8 cellular contexts compared by ENCODE assay signal in genomic region chr17:28598799-28599310, GRCh38. TPM values are rescaled to one million over a fixed set of nuclear protein-coding genes. Genes with fewer than 3 reads are reported as not detected.
DNase-seq lines count a peak whose midpoint lies in the region; ATAC-seq, FAIRE-seq and TF ChIP-seq lines count a peak whose summit lies in the region.

SPAG5 (minus strand) TSS chr17:28599025; CDS start chr17:28598946, 79 bp downstream.

- ATAC-seq in GM21526 (IDR thresholded peaks at IDR 0.05; ENCODE audit: low FRiP score, unreplicated experiment), result peak; percentile 62

- BruUV-seq in endothelial cell of umbilical vein (replicated peaks; lab: Mats Ljungman, UMichigan), result no TSS peak

- POLR2A ChIA-PET in endothelial cell of umbilical vein (lab: Charles Lee), result no interaction called here

- H3K4me2 ChIP-seq in OCI-LY3 (ENCODE audit: low read length), result peak within 1 kb of the TSS; percentile 87
- H3K4me2 ChIP-seq in endothelial cell of umbilical vein (ENCODE audit: insufficient read depth, low read length), result peak within 1 kb of the TSS; percentile 78

- TF ChIP-seq POLR2A in endothelial cell of umbilical vein (IDR thresholded peaks at IDR 0.05; ENCODE audit: low read depth, low read length), result peak; percentile 77

- dilution Hi-C loops in endothelial cell of umbilical vein (cut with MboI; ENCODE audit: extremely low pct_ligation_motif_present, low sequenced_read_pairs), result no loop called here

- TF ChIP-seq CTCF in D721Med (IDR thresholded peaks at IDR 0.05; ENCODE audit: insufficient read depth, missing control alignments), result no peak
- no peak for TF ChIP-seq CTCF in OCI-LY3 (IDR thresholded peaks at IDR 0.05; ENCODE audit: low read depth, low read length)
- TF ChIP-seq CTCF in endothelial cell of umbilical vein (IDR thresholded peaks at IDR 0.05; ENCODE audit: extremely low read depth in 1 of 2, insufficient read depth in 1 of 2, low read depth in 1 of 2, low read length in 2 of 2), result no peak

- peak; percentile 93 for DNase-seq in D721Med (ENCODE audit: insufficient read length, low spot score)
- DNase-seq in HuH-7.5 (ENCODE audit: low spot score), result peak; percentile 95
- peak; percentile 92 for DNase-seq in activated T-cell treated with anti-CD3 and anti-CD28 coated beads for 1 hour (ENCODE audit: low read depth)
- peak; percentile 97 for DNase-seq in endothelial cell of umbilical vein (ENCODE audit: low read depth, low spot score)
- DNase-seq in midbrain (lab: John Stamatoyannopoulos, UW), result peak; percentile 91
- peak; percentile 93 to 95 for DNase-seq in stimulated activated CD8-positive, alpha-beta memory T cell treated with anti-CD3 and anti-CD28 coated beads, Interleukin-15, amount 100 ng/mL, for 48 hours (ENCODE audit: low read depth in 2 of 2)

- H3K27ac ChIP-seq in OCI-LY3 (ENCODE audit: low read length), result peak within 1 kb of the TSS; percentile 78
- peak within 1 kb of the TSS; percentile 95 for H3K27ac ChIP-seq in endothelial cell of umbilical vein (ENCODE audit: insufficient read depth, low read depth, low read length)

- H3K79me2 ChIP-seq in OCI-LY3 (ENCODE audit: low read length) (peaks cover 17% of the 10 kb centered on the region), endothelial cell of umbilical vein (ENCODE audit: control insufficient read depth, insufficient read depth, low read length) (peaks cover 14% of the 10 kb centered on the region)

- H3K4me1 ChIP-seq in OCI-LY3 (ENCODE audit: low read length) (peaks cover 14% of the 10 kb centered on the region), endothelial cell of umbilical vein (ENCODE audit: control insufficient read depth, extremely low read depth, insufficient read depth, low read length) (peaks cover 18% of the 10 kb centered on the region)

- H3K9ac ChIP-seq in OCI-LY3 (ENCODE audit: low read length) (peak within 1 kb of the TSS; percentile 87), endothelial cell of umbilical vein (replicated peaks; ENCODE audit: extremely low read depth, insufficient read depth, low read length) (peak within 1 kb of the TSS; percentile 94)

- no peaks in the 10 kb centered on the region for H3K9me1 ChIP-seq in endothelial cell of umbilical vein (replicated peaks; ENCODE audit: control insufficient read depth, extremely low read depth, insufficient read depth, low read length)

- CTCF ChIA-PET in endothelial cell of umbilical vein (lab: Charles Lee), result interaction anchor here (0.9 to 3.8 kb wide), 3 partner anchors 10 to 50 kb away, joined by 5 to 41 read pairs (median 6); no protein-coding TSS in a partner anchor

- H4K20me1 ChIP-seq in OCI-LY3 (ENCODE audit: insufficient read depth, low read length) (no peaks in the 10 kb centered on the region), endothelial cell of umbilical vein (replicated peaks; ENCODE audit: control insufficient read depth, extremely low read depth, insufficient read depth, low read length) (no peaks in the 10 kb centered on the region)

- H3K36me3 ChIP-seq in OCI-LY3 (replicated peaks; ENCODE audit: low read depth, low read length), result peaks cover 4% of the 10 kb centered on the region
- no peaks in the 10 kb centered on the region for H3K36me3 ChIP-seq in endothelial cell of umbilical vein (ENCODE audit: control insufficient read depth in 2 of 2, extremely low read depth in 1 of 2, insufficient read depth in 2 of 2, low read length in 2 of 2)

- H3K27me3 ChIP-seq in OCI-LY3 (ENCODE audit: low read depth, low read length), result no peaks in the 10 kb centered on the region
- H3K27me3 ChIP-seq in endothelial cell of umbilical vein (ENCODE audit: control insufficient read depth in 2 of 2, insufficient read depth in 2 of 2, low read length in 2 of 2), result no peaks in the 10 kb centered on the region

- H2AFZ ChIP-seq in OCI-LY3 (ENCODE audit: low read depth, low read length) (peak within 1 kb of the TSS; percentile 59), endothelial cell of umbilical vein (ENCODE audit: low read depth, low read length) (peak within 1 kb of the TSS; percentile 92)

- H3K9me3 ChIP-seq in OCI-LY3 (ENCODE audit: insufficient read depth, low read length) (no peaks in the 10 kb centered on the region), endothelial cell of umbilical vein (replicated peaks; ENCODE audit: control insufficient read depth, insufficient read depth, low read length) (no peaks in the 10 kb centered on the region)

- peak within 1 kb of the TSS; percentile 95 for H3K4me3 ChIP-seq in OCI-LY3 (ENCODE audit: low read length)
- peak within 1 kb of the TSS; percentile 61 to 90 (median 68) for H3K4me3 ChIP-seq in endothelial cell of umbilical vein (replicated peaks in 1 of 3; ENCODE audit: insufficient read depth in 1 of 3, low read depth in 1 of 3, low read length in 3 of 3)

- FAIRE-seq in D721Med (lab: Jason Lieb, UNC) (no peak), endothelial cell of umbilical vein (lab: Jason Lieb, UNC) (peak; percentile 97)

- intact Hi-C loops in endothelial cell of umbilical vein (cut with micrococcal nuclease), result loop anchor here (1.0 to 2.0 kb wide), 2 partner anchors 22 to 51 kb away; partner anchors contain the start of gene ALDOC

TF ChIP-seq in endothelial cell of umbilical vein, 7 proteins besides CTCF, POLR2A, EP300 and RAD21:
- TF ChIP-seq EZH2 (IDR thresholded peaks at IDR 0.05; ENCODE audit: borderline replicate concordance, low read depth, low read length, severe bottlenecking) (no peak), JUN (IDR thresholded peaks at IDR 0.05; ENCODE audit: borderline replicate concordance, insufficient read depth, insufficient read length, low read depth) (no peak), MYC (IDR thresholded peaks at IDR 0.05; ENCODE audit: low read depth, low read length) (no peak), POLR2AphosphoS5 (IDR thresholded peaks at IDR 0.05; ENCODE audit: insufficient read depth, low read depth, low read length) (peak; percentile 62), MAX (IDR thresholded peaks at IDR 0.05; ENCODE audit: insufficient read depth, insufficient read length) (no peak)

RNA-seq across cellular contexts. Expression of gene SPAG5, which starts in this region (rescaled TPM):
- total RNA-seq in endothelial cell of umbilical vein, result 85.4 and 90.6 TPM in 2 replicates
- 25.9 and 31.7 TPM in 2 replicates for polyA plus RNA-seq in endothelial cell of umbilical vein
- 52.7 and 66.2 TPM in 2 replicates for polyA plus RNA-seq in endothelial cell of umbilical vein (2011; cell fraction: cytosol; rRNA removed)
- 155 and 209 TPM in 2 replicates for polyA plus RNA-seq in endothelial cell of umbilical vein (2011; cell fraction: nucleus; rRNA removed)
- polyA plus RNA-seq in endothelial cell of umbilical vein (2012), result 23.6 and 52.1 TPM in 2 replicates
- 54.8 and 55.5 TPM in 2 replicates for polyA minus RNA-seq in endothelial cell of umbilical vein
- 92.4 TPM for polyA minus RNA-seq in endothelial cell of umbilical vein (2011; cell fraction: cytosol; rRNA and poly(A)+ RNA removed)
- 46.8 and 91.8 TPM in 2 replicates for polyA minus RNA-seq in endothelial cell of umbilical vein (2011; cell fraction: nucleus; rRNA and poly(A)+ RNA removed)

Comparison
In these comparisons a context has a peak if more than half of its experiments do, and no peak if none do; other contexts are left out.
1. Peak in every context shown above with its lines: DNase-seq, ATAC-seq, H3K4me3 ChIP-seq and H3K27ac ChIP-seq.